26 cellular contexts compared by ENCODE assay signal in genomic region chrY:12292542-12292941, GRCh38.
"Had no signal": no experiment of that assay in that cellular context is flagged by ENCODE, and none has a peak within 500 bp of the region (broad histone marks: within the 10 kb centered on the region; RNA-seq: fewer than 3 reads in every experiment).

No MANE protein-coding gene starts in this region.

- H3K4me3 ChIP-seq: neural progenitor cell, ovary, psoas muscle, right lobe of liver, sigmoid colon, stomach, thoracic aorta, thyroid gland, tibial nerve, upper lobe of left lung, vagina had no signal

- H3K27me3 ChIP-seq: neural progenitor cell, ovary, right lobe of liver, sigmoid colon, stomach, thyroid gland, tibial nerve, upper lobe of left lung, vagina had no signal

- H3K27ac ChIP-seq: neural progenitor cell, ovary, parathyroid adenoma, psoas muscle, right lobe of liver, sigmoid colon, stomach, thoracic aorta, thyroid gland, tibial nerve, upper lobe of left lung, vagina had no signal

- FAIRE-seq: small intestine, urothelium cell line had no signal

- DNase-seq: natural killer cell; occipital lobe; ovary; posterior cingulate gyrus; psoas muscle; right cardiac atrium; right lobe of liver; sigmoid colon; small intestine; stimulated activated CD4-positive, alpha-beta T cell treated with anti-CD3 and anti-CD28 coated beads, Interleukin-15, amount 100 ng/mL, for 24 hours; stimulated activated CD4-positive, alpha-beta T cell treated with anti-CD3 and anti-CD28 coated beads, Interleukin-2, amount 100 ng/mL, for 24 hours; stimulated activated CD4-positive, alpha-beta T cell treated with anti-CD3 and anti-CD28 coated beads, Interleukin-2, amount 100 ng/mL, for 48 hours; stimulated activated CD4-positive, alpha-beta T cell treated with anti-CD3 and anti-CD28 coated beads, Interleukin-4, amount 100 ng/mL, for 24 hours; stimulated activated naive B cell treated with anti-CD40 and anti-IgM and Interleukin-4, amounts not matched to agents 10 μg/mL and 1 μg/mL and 100 μg/mL, for 72 hours; stimulated activated naive CD4-positive, alpha-beta T cell treated with Interleukin-2 at 50 U/mL for 16 hours; stomach; thyroid gland; trophoblast cell; upper lobe of left lung had no signal

- ATAC-seq: natural killer cell; psoas muscle; right cardiac atrium; right lobe of liver; stimulated activated effector memory CD8-positive, alpha-beta T cell treated with anti-CD3 and anti-CD28 coated beads, Interleukin-12 subunit alpha, Interleukin-12 subunit beta, amount 100 ng/mL, for 72 hours; stimulated activated naive B cell treated with anti-CD40 and anti-IgM and Interleukin-4, amounts not matched to agents 10 μg/mL and 1 μg/mL and 100 μg/mL, for 72 hours had no signal

- H3K36me3 ChIP-seq: neural progenitor cell, ovary, right lobe of liver, sigmoid colon, stomach, thoracic aorta, thyroid gland, tibial nerve, upper lobe of left lung, vagina had no signal

- H3K4me1 ChIP-seq: neural progenitor cell, parathyroid adenoma, psoas muscle, right lobe of liver, sigmoid colon, stomach, thyroid gland, tibial nerve, upper lobe of left lung, vagina had no signal
